Comparison of ENCODE assay signal across 9 cellular contexts in the genomic region with DNA sequence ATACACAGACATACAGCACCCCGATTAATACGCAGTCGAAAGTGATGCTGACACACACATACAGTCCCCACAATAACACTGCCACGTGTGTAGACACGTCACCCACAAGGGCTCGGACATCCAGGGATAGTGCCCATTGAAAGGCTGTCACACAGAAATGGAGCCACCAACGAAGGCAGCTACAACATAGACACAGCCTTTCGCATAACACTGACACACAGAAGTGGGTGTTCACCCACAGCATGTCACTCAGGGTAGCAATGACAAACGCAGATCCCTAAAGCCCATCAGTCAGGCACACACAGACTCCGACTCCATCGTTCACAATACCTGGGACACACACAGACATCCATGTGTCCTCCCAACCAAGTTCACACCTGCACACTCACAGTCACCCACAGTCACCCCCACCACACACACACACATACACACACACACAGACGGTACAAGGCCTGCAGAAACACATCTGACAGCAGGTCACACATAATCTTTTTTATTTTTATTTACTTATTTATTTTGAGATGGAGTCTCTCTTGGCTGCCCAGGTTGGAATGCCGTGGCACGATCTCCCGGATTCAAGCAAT. TPM values are rescaled to one million over a fixed set of nuclear protein-coding genes. Genes with fewer than 3 reads are reported as not detected.
A peak's percentile ranks its signal among the peaks of the same experiment; 100 is the strongest.
DNase-seq lines count a peak whose midpoint lies in the region; ATAC-seq and TF ChIP-seq lines count a peak whose summit lies in the region.
"Had no signal": no experiment of that assay in that cellular context is flagged by ENCODE, and none has a peak within 500 bp of the region (broad histone marks: within the 10 kb centered on the region; RNA-seq: fewer than 3 reads in every experiment).

No MANE protein-coding gene starts in this region.

- CTCF ChIA-PET in activated CD4-positive, alpha-beta T cell treated with anti-CD3 and anti-CD28 coated beads, Interleukin-2, amount 10 ng/mL, durations not matched to agents 7 days and 5 days (lab: Charles Lee): interaction anchor here (2.0 kb wide), 1 partner anchor 270 kb away, joined by 7 read pairs; a partner anchor contains a TSS
- CTCF ChIA-PET in activated CD8-positive, alpha-beta T cell treated with anti-CD3 and anti-CD28 coated beads for 36 hours (lab: Charles Lee): interaction anchor here (1.0 to 1.1 kb wide), 4 partner anchors 8 to 205 kb away, joined by 3 read pairs; a partner anchor contains a TSS

- peaks cover 5% of the 10 kb centered on the region for H3K79me2 ChIP-seq in hepatocyte

- peak overlapping the region; percentile 92 for H3K4me3 ChIP-seq in hepatocyte

- POLR2A ChIA-PET in activated CD4-positive, alpha-beta T cell treated with anti-CD3 and anti-CD28 coated beads, Interleukin-2, amount 10 ng/mL, durations not matched to agents 7 days and 5 days (lab: Charles Lee): no interaction called here
- POLR2A ChIA-PET in activated CD8-positive, alpha-beta T cell treated with anti-CD3 and anti-CD28 coated beads for 36 hours (lab: Charles Lee): interaction anchor here (1.0 to 1.5 kb wide), 4 partner anchors 11 to 194 kb away, joined by 3 read pairs; a partner anchor contains a TSS

- H4K20me1 ChIP-seq in hepatocyte (ENCODE audit: insufficient read depth, poor library complexity, severe bottlenecking): no peaks in the 10 kb centered on the region

- no peaks in the 10 kb centered on the region for H3K9me3 Mint-ChIP-seq in activated CD4-positive, alpha-beta T cell treated with anti-CD3 and anti-CD28 coated beads, Interleukin-2, amount 10 ng/mL, durations not matched to agents 7 days and 5 days
- H3K9me3 Mint-ChIP-seq in activated CD8-positive, alpha-beta T cell treated with anti-CD3 and anti-CD28 coated beads for 36 hours: no peaks in the 10 kb centered on the region
- H3K9me3 Mint-ChIP-seq in stimulated activated memory B cell treated with anti-CD40 and anti-IgM and Interleukin-4, amounts not matched to agents 10 μg/mL and 1 μg/mL and 100 μg/mL, for 72 hours: no peaks in the 10 kb centered on the region

- H3K4me3 Mint-ChIP-seq in activated CD4-positive, alpha-beta T cell treated with anti-CD3 and anti-CD28 coated beads, Interleukin-2, amount 10 ng/mL, durations not matched to agents 7 days and 5 days: peak overlapping the region; percentile 20
- H3K4me3 Mint-ChIP-seq in activated CD8-positive, alpha-beta T cell treated with anti-CD3 and anti-CD28 coated beads for 36 hours: peak overlapping the region; percentile 63
- H3K4me3 Mint-ChIP-seq in stimulated activated memory B cell treated with anti-CD40 and anti-IgM and Interleukin-4, amounts not matched to agents 10 μg/mL and 1 μg/mL and 100 μg/mL, for 72 hours: peak overlapping the region; percentile 57

- peaks cover 27% of the 10 kb centered on the region for H3K4me1 Mint-ChIP-seq in activated CD4-positive, alpha-beta T cell treated with anti-CD3 and anti-CD28 coated beads, Interleukin-2, amount 10 ng/mL, durations not matched to agents 7 days and 5 days
- peaks cover 37% of the 10 kb centered on the region for H3K4me1 Mint-ChIP-seq in activated CD8-positive, alpha-beta T cell treated with anti-CD3 and anti-CD28 coated beads for 36 hours (ENCODE audit: low read depth)
- H3K4me1 Mint-ChIP-seq in stimulated activated memory B cell treated with anti-CD40 and anti-IgM and Interleukin-4, amounts not matched to agents 10 μg/mL and 1 μg/mL and 100 μg/mL, for 72 hours: peaks cover 35% of the 10 kb centered on the region

- no peaks in the 10 kb centered on the region for H3K36me3 Mint-ChIP-seq in activated CD4-positive, alpha-beta T cell treated with anti-CD3 and anti-CD28 coated beads, Interleukin-2, amount 10 ng/mL, durations not matched to agents 7 days and 5 days (ENCODE audit: low read depth)
- no peaks in the 10 kb centered on the region for H3K36me3 Mint-ChIP-seq in activated CD8-positive, alpha-beta T cell treated with anti-CD3 and anti-CD28 coated beads for 36 hours (ENCODE audit: low read depth)
- H3K36me3 Mint-ChIP-seq in stimulated activated memory B cell treated with anti-CD40 and anti-IgM and Interleukin-4, amounts not matched to agents 10 μg/mL and 1 μg/mL and 100 μg/mL, for 72 hours: no peaks in the 10 kb centered on the region

- no peak overlapping the region for H3K27ac Mint-ChIP-seq in activated CD4-positive, alpha-beta T cell treated with anti-CD3 and anti-CD28 coated beads, Interleukin-2, amount 10 ng/mL, durations not matched to agents 7 days and 5 days
- H3K27ac Mint-ChIP-seq in activated CD8-positive, alpha-beta T cell treated with anti-CD3 and anti-CD28 coated beads for 36 hours: no peak overlapping the region
- no peak overlapping the region for H3K27ac Mint-ChIP-seq in stimulated activated memory B cell treated with anti-CD40 and anti-IgM and Interleukin-4, amounts not matched to agents 10 μg/mL and 1 μg/mL and 100 μg/mL, for 72 hours

- peak overlapping the region; percentile 34 for H3K27ac ChIP-seq in hepatocyte

- no peaks in the 10 kb centered on the region for H3K9me2 ChIP-seq in hepatocyte (replicated peaks; ENCODE audit: insufficient read depth)

- no peaks in the 10 kb centered on the region for H3K9me3 ChIP-seq in hepatocyte (ENCODE audit: low read depth)
- H3K9me3 ChIP-seq: BE2C had no signal

- no peak overlapping the region for H2AFZ ChIP-seq in hepatocyte

- intact Hi-C loops in activated CD8-positive, alpha-beta T cell treated with anti-CD3 and anti-CD28 coated beads for 36 hours (cut with micrococcal nuclease): loop anchor here (10.0 kb wide), 1 partner anchor 272 kb away; no protein-coding TSS in a partner anchor

- ATAC-seq in activated CD8-positive, alpha-beta T cell treated with anti-CD3 and anti-CD28 coated beads for 36 hours: no peak
- no peak for ATAC-seq in stimulated activated memory B cell treated with anti-CD40 and anti-IgM and Interleukin-4, amounts not matched to agents 10 μg/mL and 1 μg/mL and 100 μg/mL, for 72 hours
- ATAC-seq in GM21723 (IDR thresholded peaks at IDR 0.05; ENCODE audit: unreplicated experiment) (no peak), HG03571 (IDR thresholded peaks at IDR 0.05; ENCODE audit: unreplicated experiment) (no peak)

- DNase-seq in activated CD4-positive, alpha-beta T cell treated with anti-CD3 and anti-CD28 coated beads, Interleukin-2, amount 10 ng/mL, durations not matched to agents 7 days and 5 days: no peak
- DNase-seq in activated CD4-positive, alpha-beta T cell treated with anti-CD3 and anti-CD28 coated beads, Interleukin-2, amount 50 U/mL, for 1 hour: no peak
- DNase-seq in activated CD8-positive, alpha-beta T cell treated with anti-CD3 and anti-CD28 coated beads for 36 hours: no peak
- DNase-seq in hepatocyte (ENCODE audit: low spot score): peak; percentile 1
- DNase-seq in NCI-H774 (lab: John Stamatoyannopoulos, UW): no peak
- DNase-seq: BE2C had no signal

- H3K4me1 ChIP-seq in hepatocyte (ENCODE audit: insufficient read depth): peaks cover 14% of the 10 kb centered on the region

- H3K4me2 ChIP-seq in hepatocyte: peak overlapping the region; percentile 96

- no peaks in the 10 kb centered on the region for H3K36me3 ChIP-seq in hepatocyte (replicated peaks; ENCODE audit: insufficient read depth, low read depth)
- H3K36me3 ChIP-seq: BE2C had no signal

- H3K27me3 ChIP-seq in hepatocyte: no peaks in the 10 kb centered on the region

- no peak for TF ChIP-seq CTCF in activated CD8-positive, alpha-beta T cell treated with anti-CD3 and anti-CD28 coated beads for 36 hours (IDR thresholded peaks at IDR 0.05)
- TF ChIP-seq CTCF in hepatocyte (IDR thresholded peaks at IDR 0.05; ENCODE audit: poor library complexity): no peak

- WGBS in hepatocyte (ENCODE audit: low lambda C conversion rate, missing lambda C conversion rate): 84% methylated on average over 15 of the region's 15 CpGs

- peaks cover 32% of the 10 kb centered on the region for H3K27me3 Mint-ChIP-seq in activated CD4-positive, alpha-beta T cell treated with anti-CD3 and anti-CD28 coated beads, Interleukin-2, amount 10 ng/mL, durations not matched to agents 7 days and 5 days
- peaks cover 32% of the 10 kb centered on the region for H3K27me3 Mint-ChIP-seq in activated CD8-positive, alpha-beta T cell treated with anti-CD3 and anti-CD28 coated beads for 36 hours
- peaks cover 66% of the 10 kb centered on the region for H3K27me3 Mint-ChIP-seq in stimulated activated memory B cell treated with anti-CD40 and anti-IgM and Interleukin-4, amounts not matched to agents 10 μg/mL and 1 μg/mL and 100 μg/mL, for 72 hours

RNA-seq across cellular contexts. Expression of a gene that starts 10.4 kb away (rescaled TPM):
- total RNA-seq in activated CD4-positive, alpha-beta T cell treated with anti-CD3 and anti-CD28 coated beads, Interleukin-2, amount 10 ng/mL, durations not matched to agents 7 days and 5 days: under 1 TPM in 1 of 2 experiments, not detected in 1; 0.48 TPM
- 1 to 10 TPM in 1 of 2 experiments, under 1 TPM in 1; 0.56 to 1.3 TPM for total RNA-seq in activated CD8-positive, alpha-beta T cell treated with anti-CD3 and anti-CD28 coated beads for 36 hours
- 0.60 TPM in 1 of 2 replicates, not detected in the other for total RNA-seq in hepatocyte
- 2.1 and 4.0 TPM in 2 replicates for polyA plus RNA-seq in hepatocyte

RNA-seq across cellular contexts. Expression of a gene that starts 39.4 kb away (rescaled TPM):
- 1 to 10 TPM; 6.3 to 8.0 TPM for total RNA-seq in activated CD4-positive, alpha-beta T cell treated with anti-CD3 and anti-CD28 coated beads, Interleukin-2, amount 10 ng/mL, durations not matched to agents 7 days and 5 days
- 1 to 10 TPM; 3.6 to 5.2 TPM for total RNA-seq in activated CD8-positive, alpha-beta T cell treated with anti-CD3 and anti-CD28 coated beads for 36 hours
- total RNA-seq in hepatocyte: 2.2 and 14.4 TPM in 2 replicates
- 3.2 and 4.5 TPM in 2 replicates for polyA plus RNA-seq in hepatocyte

RNA-seq across cellular contexts. Expression of a gene that starts 39.4 kb away (rescaled TPM):
- total RNA-seq in activated CD4-positive, alpha-beta T cell treated with anti-CD3 and anti-CD28 coated beads, Interleukin-2, amount 10 ng/mL, durations not matched to agents 7 days and 5 days: 10 to 100 TPM; 36.5 to 39.3 TPM
- 10 to 100 TPM; 22.4 to 23.8 TPM for total RNA-seq in activated CD8-positive, alpha-beta T cell treated with anti-CD3 and anti-CD28 coated beads for 36 hours
- total RNA-seq in hepatocyte: 14.8 and 20.8 TPM in 2 replicates
- polyA plus RNA-seq in hepatocyte: 40.9 and 43.3 TPM in 2 replicates
